In genomic region chr16:75580-76501, GRCh38 we compare ENCODE assay signal across 8 cellular contexts. TPM values are rescaled to one million over a fixed set of nuclear protein-coding genes. Genes with fewer than 3 reads are reported as not detected.
DNase-seq lines count a peak whose midpoint lies in the region; ATAC-seq and TF ChIP-seq lines count a peak whose summit lies in the region.

No MANE protein-coding gene starts in this region.

- H3K9me3 ChIP-seq in endodermal cell (ENCODE audit: control insufficient read depth, low read length), result no peaks in the 10 kb centered on the region

- no peak overlapping the region for H3K4me3 ChIP-seq in endodermal cell (ENCODE audit: low read length)

- H3K4me1 ChIP-seq in endodermal cell (ENCODE audit: control insufficient read depth, insufficient read depth, low read length), result peaks cover 27% of the 10 kb centered on the region

- peaks cover 18% of the 10 kb centered on the region for H3K27me3 Mint-ChIP-seq in activated CD4-positive, alpha-beta T cell treated with anti-CD3 and anti-CD28 coated beads for 36 hours
- H3K27me3 Mint-ChIP-seq in endodermal cell (ENCODE audit: insufficient read depth) (no peaks in the 10 kb centered on the region), natural killer cell (ENCODE audit: low read depth in 2 of 2) (peaks cover 0 to 18% of the 10 kb centered on the region in 2 donors)

- peak; percentile 28 for DNase-seq in activated CD4-positive, alpha-beta T cell treated with anti-CD3 and anti-CD28 coated beads for 36 hours
- DNase-seq in activated CD4-positive, alpha-beta T cell treated with anti-CD3 and anti-CD28 coated beads for 48 hours, result no peak
- peak; percentile 31 for DNase-seq in RKO (ENCODE audit: low spot score)
- peak; percentile 90 for DNase-seq in endodermal cell
- DNase-seq in natural killer cell, result no peak
- DNase-seq in pons (ENCODE audit: low spot score), result no peak

- peak overlapping the region; percentile 4 for H3K27ac ChIP-seq in endodermal cell (ENCODE audit: low read depth, low read length)

- no peaks in the 10 kb centered on the region for H3K27me3 ChIP-seq in endodermal cell (ENCODE audit: control insufficient read depth, insufficient read depth, low read length, poor library complexity, severe bottlenecking)

- WGBS in endodermal cell (ENCODE audit: insufficient coverage in 1 of 2, insufficient read length in 1 of 2), 2 experiments, result 83 to 86% methylated on average over 2 to 11 of the region's 11 CpGs

- TF ChIP-seq CTCF in endodermal cell (conservative IDR thresholded peaks at IDR 0.05), result peak; percentile 58
- TF ChIP-seq CTCF in natural killer cell (IDR thresholded peaks at IDR 0.05), result no peak

- H3K9ac ChIP-seq in endodermal cell (ENCODE audit: extremely low read depth, low read length, poor library complexity, severe bottlenecking), result no peak overlapping the region

- peak overlapping the region; percentile 87 for H3K4me3 Mint-ChIP-seq in activated CD4-positive, alpha-beta T cell treated with anti-CD3 and anti-CD28 coated beads for 36 hours
- H3K4me3 Mint-ChIP-seq in endodermal cell (no peak overlapping the region), natural killer cell (peak overlapping the region; percentile 78)

- peaks cover 29% of the 10 kb centered on the region for H3K4me1 Mint-ChIP-seq in activated CD4-positive, alpha-beta T cell treated with anti-CD3 and anti-CD28 coated beads for 36 hours
- H3K4me1 Mint-ChIP-seq in endodermal cell, result peaks cover 42% of the 10 kb centered on the region
- peaks cover 25 to 42% of the 10 kb centered on the region in 2 donors for H3K4me1 Mint-ChIP-seq in natural killer cell

- no peak for ATAC-seq in activated CD4-positive, alpha-beta T cell treated with anti-CD3 and anti-CD28 coated beads for 36 hours
- ATAC-seq in natural killer cell (no peak), HG03045 (IDR thresholded peaks at IDR 0.05; ENCODE audit: unreplicated experiment) (no peak), HG03196 (IDR thresholded peaks at IDR 0.05; ENCODE audit: unreplicated experiment) (no peak)

- H3K27ac Mint-ChIP-seq in activated CD4-positive, alpha-beta T cell treated with anti-CD3 and anti-CD28 coated beads for 36 hours, result no peak overlapping the region
- H3K27ac Mint-ChIP-seq in endodermal cell (peak overlapping the region; percentile 95), natural killer cell (peak overlapping the region in 1 of 2 donors; percentile 84)

- POLR2A ChIA-PET in activated CD4-positive, alpha-beta T cell treated with anti-CD3 and anti-CD28 coated beads for 36 hours (lab: Charles Lee), result no interaction called here

- CTCF ChIA-PET in activated CD4-positive, alpha-beta T cell treated with anti-CD3 and anti-CD28 coated beads for 36 hours (lab: Charles Lee), result interaction anchor here (0.7 to 6.8 kb wide), 6 partner anchors 7 to 112 kb away, joined by 4 to 36 read pairs (median 6); no protein-coding TSS in a partner anchor

- intact Hi-C loops in activated CD4-positive, alpha-beta T cell treated with anti-CD3 and anti-CD28 coated beads for 36 hours (cut with DNase I, micrococcal nuclease), result no loop called here
- intact Hi-C loops in natural killer cell (cut with micrococcal nuclease), result no loop called here

- no peaks in the 10 kb centered on the region for H3K9me3 Mint-ChIP-seq in activated CD4-positive, alpha-beta T cell treated with anti-CD3 and anti-CD28 coated beads for 36 hours (ENCODE audit: low read depth)
- no peaks in the 10 kb centered on the region for H3K9me3 Mint-ChIP-seq in endodermal cell
- H3K9me3 Mint-ChIP-seq in natural killer cell, result no peaks in the 10 kb centered on the region

- H3K36me3 Mint-ChIP-seq in activated CD4-positive, alpha-beta T cell treated with anti-CD3 and anti-CD28 coated beads for 36 hours (ENCODE audit: low read depth), result peaks cover 4% of the 10 kb centered on the region
- H3K36me3 Mint-ChIP-seq in endodermal cell (ENCODE audit: low read depth), result peaks cover 10% of the 10 kb centered on the region
- H3K36me3 Mint-ChIP-seq in natural killer cell, result no peaks in the 10 kb centered on the region

- peaks cover 12% of the 10 kb centered on the region for H3K36me3 ChIP-seq in endodermal cell (ENCODE audit: control insufficient read depth, insufficient read depth, low read length)

RNA-seq across cellular contexts. Expression of gene MPG, which starts 2.2 kb away (rescaled TPM):
- 10 to 100 TPM; 47.0 to 57.0 TPM for total RNA-seq in activated CD4-positive, alpha-beta T cell treated with anti-CD3 and anti-CD28 coated beads for 36 hours
- total RNA-seq in endodermal cell, result 10 to 100 TPM; 59.9 to 62.2 TPM
- polyA plus RNA-seq in endodermal cell (2013, experiment 1 of 2), result 46.4 TPM
- 43.3 TPM for polyA plus RNA-seq in endodermal cell (2013, experiment 2 of 2)
- 10 to 100 TPM; 29.9 to 34.3 (median 31.5) TPM for total RNA-seq in natural killer cell

RNA-seq across cellular contexts. Expression of gene RHBDF1, which starts 3.4 kb away (rescaled TPM):
- under 1 TPM in 1 of 2 experiments, not detected in 1; 0.40 TPM for total RNA-seq in activated CD4-positive, alpha-beta T cell treated with anti-CD3 and anti-CD28 coated beads for 36 hours
- 10 to 100 TPM; 70.7 to 76.4 TPM for total RNA-seq in endodermal cell
- polyA plus RNA-seq in endodermal cell (2013, experiment 1 of 2), result 44.3 TPM
- 38.2 TPM for polyA plus RNA-seq in endodermal cell (2013, experiment 2 of 2)
- 1 to 10 TPM in 1 of 3 donors, under 1 TPM in 2; 0.26 to 1.1 (median 0.78) TPM for total RNA-seq in natural killer cell

RNA-seq across cellular contexts. Expression of gene SNRNP25, which starts 22.2 kb away (rescaled TPM):
- total RNA-seq in activated CD4-positive, alpha-beta T cell treated with anti-CD3 and anti-CD28 coated beads for 36 hours, result 10 to 100 TPM; 42.5 to 50.0 TPM
- total RNA-seq in endodermal cell (10 to 100 TPM; 54.2 to 66.4 TPM), natural killer cell (10 to 100 TPM in 2 of 3 donors, 1 to 10 TPM in 1; 6.4 to 13.4 (median 13.2) TPM)
- polyA plus RNA-seq in endodermal cell (2013, experiment 1 of 2), result 66.3 TPM
- 62.0 TPM for polyA plus RNA-seq in endodermal cell (2013, experiment 2 of 2)

RNA-seq across cellular contexts. Expression of gene POLR3K, which starts 22.4 kb away (rescaled TPM):
- total RNA-seq in activated CD4-positive, alpha-beta T cell treated with anti-CD3 and anti-CD28 coated beads for 36 hours, result 10 to 100 TPM; 31.9 to 46.8 TPM
- 10 to 100 TPM; 31.1 to 35.8 TPM for total RNA-seq in endodermal cell
- polyA plus RNA-seq in endodermal cell (2013, experiment 1 of 2), result 18.0 TPM
- 16.7 TPM for polyA plus RNA-seq in endodermal cell (2013, experiment 2 of 2)
- total RNA-seq in natural killer cell, result 10 to 100 TPM; 10.6 to 14.6 (median 11.3) TPM

Comparison
In these comparisons a context has a peak if more than half of its experiments do, and no peak if none do; other contexts are left out.
1. DNase-seq: peak in activated CD4-positive, alpha-beta T cell treated with anti-CD3 and anti-CD28 coated beads for 36 hours (single experiment), RKO (single experiment) and endodermal cell (single experiment); none in activated CD4-positive, alpha-beta T cell treated with anti-CD3 and anti-CD28 coated beads for 48 hours (single experiment), natural killer cell (single experiment) and pons (single experiment).
2. RNA of gene RHBDF1, which starts 3.4 kb away (total RNA-seq): 70.7 to 76.4 TPM in endodermal cell; 0.26 to 1.1 TPM in natural killer cell and 0.40 TPM in activated CD4-positive, alpha-beta T cell treated with anti-CD3 and anti-CD28 coated beads for 36 hours; every median in the first group is over 10 times any median in the second.